15 cellular contexts compared by ENCODE assay signal in the genomic region with DNA sequence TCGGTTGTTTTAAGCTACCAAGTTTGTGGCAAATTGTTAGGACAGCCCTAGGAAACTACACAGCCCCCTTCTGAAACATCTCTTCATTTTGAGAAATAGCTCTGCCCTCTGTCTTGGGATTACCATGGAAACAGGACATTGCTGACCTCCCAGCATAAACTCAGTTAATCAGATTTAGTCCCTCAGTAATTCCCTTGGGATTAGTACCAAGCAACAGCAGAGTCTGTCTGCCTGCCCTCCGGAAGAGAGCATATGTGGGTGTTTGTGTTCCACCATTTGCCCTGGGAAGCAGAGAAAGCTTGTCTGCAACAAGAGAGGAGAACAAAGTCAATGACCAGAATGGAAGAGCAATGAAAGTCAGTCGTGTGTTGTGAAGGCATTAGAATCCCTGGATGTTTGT. TPM values are rescaled to one million over a fixed set of nuclear protein-coding genes. Genes with fewer than 3 reads are reported as not detected.
DNase-seq lines count a peak whose midpoint lies in the region; ATAC-seq and TF ChIP-seq lines count a peak whose summit lies in the region.
"Had no signal": no experiment of that assay in that cellular context is flagged by ENCODE, and none has a peak within 500 bp of the region (broad histone marks: within the 10 kb centered on the region; RNA-seq: fewer than 3 reads in every experiment).

No MANE protein-coding gene starts in this region.

- no peak overlapping the region for H2BK12ac ChIP-seq in neuronal stem cell (ENCODE audit: low read length)

- H3K4me1 ChIP-seq in hepatocyte (ENCODE audit: insufficient read depth): no peaks in the 10 kb centered on the region
- peaks cover 3 to 5% of the 10 kb centered on the region in 2 donors for H3K4me1 ChIP-seq in neuronal stem cell (ENCODE audit: control insufficient read depth in 2 of 2, insufficient read depth in 1 of 2, low read depth in 1 of 2, low read length in 2 of 2)
- no peaks in the 10 kb centered on the region for H3K4me1 ChIP-seq in mucosa of descending colon (ENCODE audit: low read depth)
- H3K4me1 ChIP-seq: A549, BE2C, HAP-1 had no signal

- no peak overlapping the region for H3K4me2 ChIP-seq in hepatocyte
- no peak overlapping the region for H3K4me2 ChIP-seq in neuronal stem cell (ENCODE audit: insufficient read depth, low read length, poor library complexity, severe bottlenecking)
- H3K4me2 ChIP-seq: A549 had no signal

- ATAC-seq in mucosa of descending colon (no peak), HG02759 (IDR thresholded peaks at IDR 0.05; ENCODE audit: unreplicated experiment) (no peak)
- ATAC-seq: A549 had no signal

- no peak overlapping the region for H3K9ac ChIP-seq in neuronal stem cell (ENCODE audit: low read depth, low read length, poor library complexity)

- H3K79me2 ChIP-seq in hepatocyte: no peaks in the 10 kb centered on the region

- H4K8ac ChIP-seq in neuronal stem cell (ENCODE audit: low read depth, low read length): no peak overlapping the region

- no peak overlapping the region for H2AK5ac ChIP-seq in neuronal stem cell (ENCODE audit: low read depth, low read length)

- H3K4me3 ChIP-seq in hepatocyte (no peak overlapping the region), neuronal stem cell (ENCODE audit: low read length in 2 of 2) (no peak overlapping the region), mucosa of descending colon (no peak overlapping the region)
- H3K4me3 ChIP-seq: A549, HAP-1 had no signal

- no peak overlapping the region for H2BK120ac ChIP-seq in neuronal stem cell (ENCODE audit: low read depth, low read length)

- DNase-seq in NCI-H524 treated with DMSO at 0.1 percent for 48 hours (lab: John Stamatoyannopoulos, UW): peak; percentile 65
- DNase-seq in SK-N-DZ (ENCODE audit: low spot score): peak; percentile 72
- no peak for DNase-seq in hepatocyte (ENCODE audit: low spot score)
- no peak for DNase-seq in neuronal stem cell (ENCODE audit: low spot score)
- DNase-seq in T1000 (lab: John Stamatoyannopoulos, UW): no peak
- no peak for DNase-seq in mucosa of descending colon
- no peak for DNase-seq in NCI-H2227 treated with DMSO at 0.1 percent for 48 hours (lab: John Stamatoyannopoulos, UW)
- DNase-seq: BE2C; CD4-positive, alpha-beta memory T cell; DND-41; GDM1 had no signal

- H3K36me3 ChIP-seq in hepatocyte (replicated peaks; ENCODE audit: insufficient read depth, low read depth) (no peaks in the 10 kb centered on the region), neuronal stem cell (replicated peaks in 1 of 2; ENCODE audit: control insufficient read depth in 2 of 2, insufficient read depth in 2 of 2, low read length in 2 of 2) (no peaks in the 10 kb centered on the region), mucosa of descending colon (ENCODE audit: low read depth) (no peaks in the 10 kb centered on the region)
- H3K36me3 ChIP-seq: BE2C, HAP-1 had no signal

- H3K14ac ChIP-seq in neuronal stem cell (ENCODE audit: low read length): no peak overlapping the region

- H3K9me2 ChIP-seq in hepatocyte (replicated peaks; ENCODE audit: insufficient read depth): no peaks in the 10 kb centered on the region

- H4K20me1 ChIP-seq in hepatocyte (ENCODE audit: insufficient read depth, poor library complexity, severe bottlenecking): no peaks in the 10 kb centered on the region

- no peaks in the 10 kb centered on the region for H3K79me1 ChIP-seq in neuronal stem cell (ENCODE audit: low read depth, low read length)

- peak overlapping the region; percentile 34 for H3K27ac ChIP-seq in hepatocyte
- no peak overlapping the region for H3K27ac ChIP-seq in neuronal stem cell (replicated peaks; ENCODE audit: low read length)
- H3K27ac ChIP-seq: A549, C4-2B had no signal

- WGBS in hepatocyte (ENCODE audit: low lambda C conversion rate, missing lambda C conversion rate): 60% methylated on average over 3 of the region's 3 CpGs
- WGBS in neuronal stem cell (ENCODE audit: extremely low coverage in 2 of 2, insufficient read length in 2 of 2, insufficient replicate concordance in 1 of 2), 2 donors: no CpG with 5 or more reads among the region's 3 CpGs

- intact Hi-C loops in mucosa of descending colon (cut with DNase I, micrococcal nuclease): no loop called here

- H3K18ac ChIP-seq in neuronal stem cell (ENCODE audit: low read length): no peak overlapping the region

- H2AFZ ChIP-seq in hepatocyte: no peak overlapping the region
- H2AFZ ChIP-seq in neuronal stem cell (ENCODE audit: low read length): peak overlapping the region; percentile 46

- TF ChIP-seq CTCF in hepatocyte (IDR thresholded peaks at IDR 0.05; ENCODE audit: poor library complexity): no peak
- TF ChIP-seq CTCF in mucosa of descending colon (IDR thresholded peaks at IDR 0.05): no peak

- no peak overlapping the region for H4K91ac ChIP-seq in neuronal stem cell (ENCODE audit: low read depth, low read length, poor library complexity)

- no peak overlapping the region for H2BK15ac ChIP-seq in neuronal stem cell (ENCODE audit: low read length)

- H2BK5ac ChIP-seq in neuronal stem cell (ENCODE audit: low read length): no peak overlapping the region

- no peak overlapping the region for H3K23ac ChIP-seq in neuronal stem cell (ENCODE audit: low read depth, low read length, poor library complexity)

- H3K4ac ChIP-seq in neuronal stem cell (ENCODE audit: low read length): no peak overlapping the region

- H3K27me3 ChIP-seq in hepatocyte (no peaks in the 10 kb centered on the region), neuronal stem cell (ENCODE audit: control insufficient read depth in 3 of 3, insufficient read depth in 3 of 3, low read depth in 1 of 3, low read length in 3 of 3) (no peaks in the 10 kb centered on the region)
- H3K27me3 ChIP-seq: BE2C had no signal

- H3K9me3 ChIP-seq in hepatocyte (ENCODE audit: low read depth): no peaks in the 10 kb centered on the region
- no peaks in the 10 kb centered on the region for H3K9me3 ChIP-seq in neuronal stem cell (replicated peaks in 1 of 2; ENCODE audit: control insufficient read depth in 2 of 2, insufficient read depth in 1 of 2, low read depth in 1 of 2, low read length in 2 of 2)
- no peaks in the 10 kb centered on the region for H3K9me3 ChIP-seq in mucosa of descending colon
- H3K9me3 ChIP-seq: A549, BE2C, HAP-1 had no signal

RNA-seq across cellular contexts. Expression of gene NUDT7, which starts 26.1 kb away (rescaled TPM):
- polyA plus RNA-seq in SK-N-DZ (2014; cell fraction: cytosol; rRNA removed): 21.5 and 24.9 TPM in 2 replicates
- polyA plus RNA-seq in SK-N-DZ (2014; cell fraction: nucleus; rRNA removed): 17.6 and 22.1 TPM in 2 replicates
- total RNA-seq in hepatocyte: 10.3 and 11.8 TPM in 2 replicates
- 15.9 and 16.7 TPM in 2 replicates for polyA plus RNA-seq in hepatocyte
- 18.3 TPM for polyA plus RNA-seq in neuronal stem cell (2013, experiment 1 of 2)
- polyA plus RNA-seq in neuronal stem cell (2013, experiment 2 of 2): 17.0 TPM
- 10 to 100 TPM; 12.6 to 19.9 (median 14.8) TPM for total RNA-seq in mucosa of descending colon

RNA-seq across cellular contexts. Expression of gene VAT1L, which starts 39.9 kb away (rescaled TPM):
- 34.2 and 35.3 TPM in 2 replicates for polyA plus RNA-seq in SK-N-DZ (2014; cell fraction: cytosol; rRNA removed)
- 17.6 and 21.4 TPM in 2 replicates for polyA plus RNA-seq in SK-N-DZ (2014; cell fraction: nucleus; rRNA removed)
- total RNA-seq in hepatocyte (3.1 and 5.2 TPM in 2 replicates), mucosa of descending colon (1 to 10 TPM in 1 of 3 donors, under 1 TPM in 2; 0.84 to 8.7 (median 0.84) TPM)
- polyA plus RNA-seq in hepatocyte: 5.9 and 7.2 TPM in 2 replicates
- polyA plus RNA-seq in neuronal stem cell (2013, experiment 1 of 2): 31.2 TPM
- polyA plus RNA-seq in neuronal stem cell (2013, experiment 2 of 2): 31.9 TPM
- total RNA-seq: CD4-positive, alpha-beta memory T cell had no signal
- polyA plus RNA-seq: A549; CD4-positive, alpha-beta memory T cell had no signal

Comparison
In these comparisons a context has a peak if more than half of its experiments do, and no peak if none do; other contexts are left out.
1. DNase-seq: peak in NCI-H524 treated with DMSO at 0.1 percent for 48 hours (single experiment) and SK-N-DZ (single experiment); none in hepatocyte (single experiment), neuronal stem cell (single experiment), T1000 (single experiment), mucosa of descending colon (0 of 3) and NCI-H2227 treated with DMSO at 0.1 percent for 48 hours (single experiment).